ENCODE assay signal across 8 cellular contexts in genomic region chr19:14030997-14031718, GRCh38. TPM values are rescaled to one million over a fixed set of nuclear protein-coding genes. Genes with fewer than 3 reads are reported as not detected.
DNase-seq lines count a peak whose midpoint lies in the region; ATAC-seq and TF ChIP-seq lines count a peak whose summit lies in the region.

No MANE protein-coding gene starts in this region.

- DNase-seq in GM06990 (ENCODE audit: extremely low read depth, insufficient read length) (no peak), Peyer's patch (no peak), endothelial cell (ENCODE audit: low spot score) (no peak), ovary (no peak), AG08395 (ENCODE audit: low spot score) (no peak)
- DNase-seq in stimulated activated naive CD4-positive, alpha-beta T cell treated with Interleukin-2 at 50 U/mL for 16 hours (lab: John Stamatoyannopoulos, UW), result no peak

- H3K27ac ChIP-seq in Peyer's patch (peak overlapping the region; percentile 81 to 96 (median 82)), ovary (no peak overlapping the region)

- TF ChIP-seq CTCF in GM06990 (IDR thresholded peaks at IDR 0.05; ENCODE audit: insufficient read depth, low read length, poor library complexity, severe bottlenecking) (no peak), Peyer's patch (IDR thresholded peaks at IDR 0.05) (no peak), endothelial cell (IDR thresholded peaks at IDR 0.05; ENCODE audit: unreplicated experiment) (no peak), ovary (IDR thresholded peaks at IDR 0.05) (no peak)

- H3K4me1 Mint-ChIP-seq in endothelial cell (ENCODE audit: unreplicated experiment), result peaks cover 3% of the 10 kb centered on the region

- no peak for TF ChIP-seq EP300 in ovary (IDR thresholded peaks at IDR 0.05)

- intact Hi-C loops in ovary (cut with DNase I), result no loop called here

- 16 to 23% (median 16%) methylated on average over 12 to 20 of the region's 20 CpGs for WGBS in ovary, 3 donors

- H3K27me3 ChIP-seq in GM06990 (replicated peaks; ENCODE audit: control insufficient read depth, insufficient read depth, low read length), result no peaks in the 10 kb centered on the region
- no peaks in the 10 kb centered on the region for H3K27me3 ChIP-seq in Peyer's patch
- no peaks in the 10 kb centered on the region for H3K27me3 ChIP-seq in ovary

- H3K36me3 Mint-ChIP-seq in endothelial cell (ENCODE audit: low read depth, unreplicated experiment), result no peaks in the 10 kb centered on the region

- no peaks in the 10 kb centered on the region; the same call in 1 of the 2 replicates for H3K36me3 ChIP-seq in GM06990 (ENCODE audit: control insufficient read depth, insufficient read depth, low read length)
- no peaks in the 10 kb centered on the region for H3K36me3 ChIP-seq in Peyer's patch
- H3K36me3 ChIP-seq in ovary, result no peaks in the 10 kb centered on the region

- ATAC-seq in HG02885 (IDR thresholded peaks at IDR 0.05; ENCODE audit: poor library complexity, unreplicated experiment) (no peak), HG02610 (IDR thresholded peaks at IDR 0.05; ENCODE audit: unreplicated experiment) (no peak)

- TF ChIP-seq POLR2A in Peyer's patch (IDR thresholded peaks at IDR 0.05), result no peak
- no peak for TF ChIP-seq POLR2A in ovary (IDR thresholded peaks at IDR 0.05)

- H3K9me3 Mint-ChIP-seq in endothelial cell (ENCODE audit: unreplicated experiment), result no peaks in the 10 kb centered on the region

- peak overlapping the region; percentile 83 for H3K4me3 ChIP-seq in GM06990 (replicated peaks; ENCODE audit: low read depth, low read length)
- H3K4me3 ChIP-seq in Peyer's patch, result peak overlapping the region; percentile 55 to 80 (median 62)
- peak overlapping the region; percentile 45 for H3K4me3 ChIP-seq in ovary

- peaks cover 10% of the 10 kb centered on the region for H3K27me3 Mint-ChIP-seq in endothelial cell (ENCODE audit: unreplicated experiment)

- peak overlapping the region; percentile 81 for H3K4me3 Mint-ChIP-seq in endothelial cell (ENCODE audit: unreplicated experiment)

- peaks cover 0 to 4% (median 2%) of the 10 kb centered on the region in 4 donors for H3K4me1 ChIP-seq in Peyer's patch
- H3K4me1 ChIP-seq in ovary (ENCODE audit: insufficient read depth), result no peaks in the 10 kb centered on the region

- peak overlapping the region; percentile 27 for H3K27ac Mint-ChIP-seq in endothelial cell (ENCODE audit: unreplicated experiment)

- H3K9me3 ChIP-seq in Peyer's patch (no peaks in the 10 kb centered on the region), ovary (no peaks in the 10 kb centered on the region)

RNA-seq across cellular contexts. Expression of gene IL27RA, which starts 0.4 kb away (rescaled TPM):
- total RNA-seq in Peyer's patch, result 1 to 10 TPM in 3 of 4 donors, under 1 TPM in 1; 0.85 to 7.4 (median 2.0) TPM
- total RNA-seq in endothelial cell (ENCODE audit: unreplicated experiment), result 6.3 TPM
- total RNA-seq in ovary, result 1 to 10 TPM in 5 of 7 donors, under 1 TPM in 2; 0.48 to 4.3 (median 1.8) TPM
- polyA plus RNA-seq in ovary, result 1 to 10 TPM; 2.1 to 2.4 TPM

RNA-seq across cellular contexts. Expression of gene RLN3, which starts 3.2 kb away (rescaled TPM):
- not detected for total RNA-seq in Peyer's patch
- total RNA-seq in endothelial cell (ENCODE audit: unreplicated experiment), result not detected
- total RNA-seq in ovary, result not detected
- polyA plus RNA-seq in ovary, result not detected

RNA-seq across cellular contexts. Expression of gene RFX1, which starts 25.0 kb away (rescaled TPM):
- 10 to 100 TPM in 2 of 4 donors, 1 to 10 TPM in 2; 5.8 to 19.0 (median 9.6) TPM for total RNA-seq in Peyer's patch
- total RNA-seq in endothelial cell (ENCODE audit: unreplicated experiment), result 16.2 TPM
- 10 to 100 TPM in 5 of 7 donors, 1 to 10 TPM in 2; 2.4 to 16.1 (median 14.7) TPM for total RNA-seq in ovary
- 1 to 10 TPM; 1.2 to 7.6 TPM for polyA plus RNA-seq in ovary

RNA-seq across cellular contexts. Expression of gene PALM3, which starts 30.7 kb away (rescaled TPM):
- total RNA-seq in Peyer's patch (under 1 TPM in 2 of 4 donors, not detected in 2; 0.53 to 0.54 TPM), endothelial cell (ENCODE audit: unreplicated experiment) (0.90 TPM), ovary (1 to 10 TPM in 1 of 7 donors, under 1 TPM in 4, not detected in 2; 0.17 to 2.6 (median 0.48) TPM)
- polyA plus RNA-seq in ovary, result under 1 TPM; 0.20 to 0.33 TPM

RNA-seq across cellular contexts. Expression of gene MISP3, which starts 41.4 kb away (rescaled TPM):
- 10 to 100 TPM; 25.6 to 58.5 (median 40.7) TPM for total RNA-seq in Peyer's patch
- not detected for total RNA-seq in endothelial cell (ENCODE audit: unreplicated experiment)
- total RNA-seq in ovary, result 10 to 100 TPM in 1 of 7 donors, 1 to 10 TPM in 1, under 1 TPM in 5; 0.28 to 13.9 (median 0.53) TPM
- polyA plus RNA-seq in ovary, result 1 to 10 TPM in 1 of 2 donors, under 1 TPM in 1; 0.80 to 1.3 TPM

Comparison
In these comparisons a context has a peak if more than half of its experiments do, and no peak if none do; other contexts are left out.
1. H3K27ac ChIP-seq: peak in Peyer's patch (4 of 4); none in ovary (0 of 2).
2. Peak in every context shown above with its lines, with median percentiles within 50 percentile points of each other: H3K4me3 ChIP-seq.